Comparison of ENCODE assay signal across 1 cellular context in the genomic region with DNA sequence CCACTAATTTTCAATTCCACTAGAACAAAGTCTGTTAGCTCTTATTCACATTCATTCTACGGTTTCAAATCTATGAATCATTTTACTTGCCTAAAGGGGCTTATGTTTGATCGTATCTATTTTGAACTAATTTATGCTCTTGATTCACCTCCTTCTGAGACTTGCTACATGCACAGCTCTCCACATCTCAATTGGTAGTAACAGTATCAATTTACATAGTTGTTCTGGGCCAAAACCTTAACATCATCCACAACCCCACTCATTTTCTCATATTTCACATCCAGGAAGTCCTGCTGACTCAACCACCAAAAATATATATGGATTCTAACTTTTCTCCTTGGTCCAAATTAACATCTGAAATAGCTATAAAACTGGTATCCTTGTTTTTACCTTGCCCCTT.
TF ChIP-seq lines count a peak whose summit lies in the region.

No MANE protein-coding gene starts in this region.

TF ChIP-seq in SK-N-SH, 30 proteins besides CTCF, POLR2A, EP300 and RAD21 (continued from another document):
- TF ChIP-seq, protein P1, sequence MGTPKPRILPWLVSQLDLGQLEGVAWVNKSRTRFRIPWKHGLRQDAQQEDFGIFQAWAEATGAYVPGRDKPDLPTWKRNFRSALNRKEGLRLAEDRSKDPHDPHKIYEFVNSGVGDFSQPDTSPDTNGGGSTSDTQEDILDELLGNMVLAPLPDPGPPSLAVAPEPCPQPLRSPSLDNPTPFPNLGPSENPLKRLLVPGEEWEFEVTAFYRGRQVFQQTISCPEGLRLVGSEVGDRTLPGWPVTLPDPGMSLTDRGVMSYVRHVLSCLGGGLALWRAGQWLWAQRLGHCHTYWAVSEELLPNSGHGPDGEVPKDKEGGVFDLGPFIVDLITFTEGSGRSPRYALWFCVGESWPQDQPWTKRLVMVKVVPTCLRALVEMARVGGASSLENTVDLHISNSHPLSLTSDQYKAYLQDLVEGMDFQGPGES (IDR thresholded peaks at IDR 0.05; ENCODE audit: low read depth, low read length): no peak
- TF ChIP-seq FOSL2 (IDR thresholded peaks at IDR 0.05; ENCODE audit: borderline replicate concordance, low read depth) (peak; percentile 58; the same call in 1 of the 2 replicates), RFX5 (IDR thresholded peaks at IDR 0.05; ENCODE audit: low read length) (no peak), GATA2 (CRISPR knock-in tag; IDR thresholded peaks at IDR 0.05) (no peak), ELF1 (IDR thresholded peaks at IDR 0.05) (0 out of 2 replicates have a peak, but pooled peaks have one; percentile 26), NRF1 (IDR thresholded peaks at IDR 0.05; ENCODE audit: low read depth, low read length) (no peak), FOXM1 (IDR thresholded peaks at IDR 0.05; ENCODE audit: low read depth) (peak; percentile 82), JUND (IDR thresholded peaks at IDR 0.05) (peak; percentile 65), RXRA (IDR thresholded peaks at IDR 0.05; ENCODE audit: borderline replicate concordance, low read depth) (peak; percentile 77), FOXJ3 (CRISPR knock-in tag; IDR thresholded peaks at IDR 0.05) (no peak), RCOR1 (IDR thresholded peaks at IDR 0.05; ENCODE audit: low read length) (no peak), TCF12 (IDR thresholded peaks at IDR 0.05) (peak; percentile 86)
- TF ChIP-seq, protein P2, sequence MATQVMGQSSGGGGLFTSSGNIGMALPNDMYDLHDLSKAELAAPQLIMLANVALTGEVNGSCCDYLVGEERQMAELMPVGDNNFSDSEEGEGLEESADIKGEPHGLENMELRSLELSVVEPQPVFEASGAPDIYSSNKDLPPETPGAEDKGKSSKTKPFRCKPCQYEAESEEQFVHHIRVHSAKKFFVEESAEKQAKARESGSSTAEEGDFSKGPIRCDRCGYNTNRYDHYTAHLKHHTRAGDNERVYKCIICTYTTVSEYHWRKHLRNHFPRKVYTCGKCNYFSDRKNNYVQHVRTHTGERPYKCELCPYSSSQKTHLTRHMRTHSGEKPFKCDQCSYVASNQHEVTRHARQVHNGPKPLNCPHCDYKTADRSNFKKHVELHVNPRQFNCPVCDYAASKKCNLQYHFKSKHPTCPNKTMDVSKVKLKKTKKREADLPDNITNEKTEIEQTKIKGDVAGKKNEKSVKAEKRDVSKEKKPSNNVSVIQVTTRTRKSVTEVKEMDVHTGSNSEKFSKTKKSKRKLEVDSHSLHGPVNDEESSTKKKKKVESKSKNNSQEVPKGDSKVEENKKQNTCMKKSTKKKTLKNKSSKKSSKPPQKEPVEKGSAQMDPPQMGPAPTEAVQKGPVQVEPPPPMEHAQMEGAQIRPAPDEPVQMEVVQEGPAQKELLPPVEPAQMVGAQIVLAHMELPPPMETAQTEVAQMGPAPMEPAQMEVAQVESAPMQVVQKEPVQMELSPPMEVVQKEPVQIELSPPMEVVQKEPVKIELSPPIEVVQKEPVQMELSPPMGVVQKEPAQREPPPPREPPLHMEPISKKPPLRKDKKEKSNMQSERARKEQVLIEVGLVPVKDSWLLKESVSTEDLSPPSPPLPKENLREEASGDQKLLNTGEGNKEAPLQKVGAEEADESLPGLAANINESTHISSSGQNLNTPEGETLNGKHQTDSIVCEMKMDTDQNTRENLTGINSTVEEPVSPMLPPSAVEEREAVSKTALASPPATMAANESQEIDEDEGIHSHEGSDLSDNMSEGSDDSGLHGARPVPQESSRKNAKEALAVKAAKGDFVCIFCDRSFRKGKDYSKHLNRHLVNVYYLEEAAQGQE (IDR thresholded peaks at IDR 0.05; ENCODE audit: low read depth, low read length): no peak
- TF ChIP-seq, protein P3, sequence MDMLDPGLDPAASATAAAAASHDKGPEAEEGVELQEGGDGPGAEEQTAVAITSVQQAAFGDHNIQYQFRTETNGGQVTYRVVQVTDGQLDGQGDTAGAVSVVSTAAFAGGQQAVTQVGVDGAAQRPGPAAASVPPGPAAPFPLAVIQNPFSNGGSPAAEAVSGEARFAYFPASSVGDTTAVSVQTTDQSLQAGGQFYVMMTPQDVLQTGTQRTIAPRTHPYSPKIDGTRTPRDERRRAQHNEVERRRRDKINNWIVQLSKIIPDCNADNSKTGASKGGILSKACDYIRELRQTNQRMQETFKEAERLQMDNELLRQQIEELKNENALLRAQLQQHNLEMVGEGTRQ (IDR thresholded peaks at IDR 0.05; ENCODE audit: borderline replicate concordance, low read depth, low read length): no peak
TF ChIP-seq in SK-N-SH: peak in this region for 12.
